In the genomic region with DNA sequence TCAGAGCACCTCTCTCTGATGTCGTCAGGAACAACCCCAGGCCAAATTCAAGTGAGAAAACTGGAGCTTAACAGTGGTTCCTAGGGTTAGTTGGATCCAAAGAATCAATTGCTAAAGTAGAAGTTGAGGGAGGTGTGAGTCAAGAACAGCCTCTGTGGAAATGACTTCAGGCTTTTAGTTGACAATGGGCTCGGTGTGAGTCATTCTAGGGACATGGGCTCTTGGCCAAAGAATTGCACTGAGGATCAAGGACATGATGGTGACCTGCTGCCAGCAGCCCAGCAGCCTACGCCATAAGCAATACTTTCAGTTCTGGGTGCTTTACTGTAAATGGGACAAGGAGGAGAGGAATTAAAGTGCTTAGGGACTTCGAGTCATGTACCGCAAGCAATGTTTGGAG, we compare ENCODE assay signal across 12 cellular contexts. TPM values are rescaled to one million over a fixed set of nuclear protein-coding genes. Genes with fewer than 3 reads are reported as not detected.
DNase-seq lines count a peak whose midpoint lies in the region; ATAC-seq and TF ChIP-seq lines count a peak whose summit lies in the region.
"Had no signal": no experiment of that assay in that cellular context is flagged by ENCODE, and none has a peak within 500 bp of the region (broad histone marks: within the 10 kb centered on the region; RNA-seq: fewer than 3 reads in every experiment).

No MANE protein-coding gene starts in this region.

- WGBS in spleen, 5 donors = 45 to 76% (median 58%) methylated on average over 5 of the region's 5 CpGs

- no peak for TF ChIP-seq POLR2A in spleen (IDR thresholded peaks at IDR 0.05)

- H3K27me3 ChIP-seq in adipocyte (replicated peaks; ENCODE audit: control insufficient read depth, insufficient read depth, low read length) (no peaks in the 10 kb centered on the region), left ventricle myocardium inferior (ENCODE audit: low read depth) (no peaks in the 10 kb centered on the region), spleen (replicated peaks in 1 of 7) (no peaks in the 10 kb centered on the region)
- H3K27me3 ChIP-seq: sigmoid colon had no signal

- no peak overlapping the region for H3K4me3 ChIP-seq in adipocyte (ENCODE audit: low read length)
- H3K4me3 ChIP-seq in left ventricle myocardium inferior = no peak overlapping the region
- H3K4me3 ChIP-seq in spleen = no peak overlapping the region
- H3K4me3 ChIP-seq: sigmoid colon had no signal

- TF ChIP-seq CTCF in left ventricle myocardium inferior (IDR thresholded peaks at IDR 0.05; ENCODE audit: borderline replicate concordance) (no peak), spleen (IDR thresholded peaks at IDR 0.05 in 8 of 11, conservative IDR thresholded peaks at IDR 0.05 in 3 of 11) (no peak)

- H3K9me3 ChIP-seq in adipocyte (ENCODE audit: control insufficient read depth, low read length) (no peaks in the 10 kb centered on the region), left ventricle myocardium inferior (replicated peaks) (no peaks in the 10 kb centered on the region), spleen (no peaks in the 10 kb centered on the region)
- H3K9me3 ChIP-seq: sigmoid colon had no signal

- peak overlapping the region; percentile 60 for H3K27ac ChIP-seq in left ventricle myocardium inferior (replicated peaks)
- H3K27ac ChIP-seq in spleen = peak overlapping the region in 6 of 8 donors; percentile 20 to 66 (median 45)
- H3K27ac ChIP-seq: sigmoid colon had no signal

- no peak overlapping the region for H3K9ac ChIP-seq in adipocyte (ENCODE audit: low read length)

- no peaks in the 10 kb centered on the region for H3K36me3 ChIP-seq in adipocyte (ENCODE audit: control insufficient read depth, insufficient read depth, low read length, severe bottlenecking)
- H3K36me3 ChIP-seq in left ventricle myocardium inferior = no peaks in the 10 kb centered on the region
- H3K36me3 ChIP-seq in spleen = no peaks in the 10 kb centered on the region
- H3K36me3 ChIP-seq: sigmoid colon had no signal

- intact Hi-C loops in left ventricle myocardium inferior (cut with micrococcal nuclease) = no loop called here
- intact Hi-C loops in spleen (cut with DNase I; ENCODE audit: low total_unique reads) = no loop called here

- DNase-seq in HT1080 (ENCODE audit: low read depth) = peak; percentile 77
- DNase-seq in adipocyte (ENCODE audit: low read depth) = peak; percentile 43
- peak; percentile 59 for DNase-seq in left ventricle myocardium inferior
- no peak for DNase-seq in spleen
- DNase-seq: activated naive CD4-positive, alpha-beta T cell treated with anti-CD3 and anti-CD28 coated beads, Interleukin-2, amount 50 U/mL, for 16 hours; hippocampal formation; Kasumi-1; sigmoid colon had no signal

- peaks cover 14% of the 10 kb centered on the region for H3K4me1 ChIP-seq in adipocyte (ENCODE audit: control insufficient read depth, insufficient read depth, low read length)
- peaks cover 14% of the 10 kb centered on the region for H3K4me1 ChIP-seq in left ventricle myocardium inferior
- H3K4me1 ChIP-seq in spleen = peaks cover 0 to 15% (median 6%) of the 10 kb centered on the region in 6 donors
- H3K4me1 ChIP-seq: sigmoid colon had no signal

- no peak for ATAC-seq in HG02678 (IDR thresholded peaks at IDR 0.05; ENCODE audit: unreplicated experiment)
- no peak for ATAC-seq in GM21423 (IDR thresholded peaks at IDR 0.05; ENCODE audit: unreplicated experiment)
- ATAC-seq in GM21526 (IDR thresholded peaks at IDR 0.05; ENCODE audit: low FRiP score, unreplicated experiment) = no peak
- ATAC-seq in HG03439 (IDR thresholded peaks at IDR 0.05; ENCODE audit: unreplicated experiment) = no peak

RNA-seq across cellular contexts. Expression of gene SMURF2, which starts 32.1 kb away (rescaled TPM):
- total RNA-seq in HT1080 (2014; rRNA removed; shearing (Covaris generic)) = 50.0 and 53.7 TPM in 2 replicates
- polyA plus RNA-seq in HT1080 (2015; cell fraction: cytosol; rRNA removed) = 49.6 and 66.2 TPM in 2 replicates
- polyA plus RNA-seq in HT1080 (2015; cell fraction: nucleus; rRNA removed) = 83.5 and 92.0 TPM in 2 replicates
- 11.5 TPM for total RNA-seq in left ventricle myocardium inferior
- total RNA-seq in spleen = 10 to 100 TPM; 22.7 to 35.7 (median 28.0) TPM
- 1 to 10 TPM; 5.4 to 6.5 (median 5.9) TPM for polyA plus RNA-seq in spleen
